ENCODE assay signal across 8 cellular contexts in genomic region chr5:177546262-177546741, GRCh38. TPM values are rescaled to one million over a fixed set of nuclear protein-coding genes. Genes with fewer than 3 reads are reported as not detected.
A peak's percentile ranks its signal among the peaks of the same experiment; 100 is the strongest.
DNase-seq lines count a peak whose midpoint lies in the region; ATAC-seq and TF ChIP-seq lines count a peak whose summit lies in the region.

No MANE protein-coding gene starts in this region.

- BruUV-seq in OCI-LY7 (replicated peaks; lab: Mats Ljungman, UMichigan): no TSS peak

- no peak for ATAC-seq in CD4-positive, alpha-beta T cell (ENCODE audit: poor library complexity)
- no peak for ATAC-seq in GM18511 (IDR thresholded peaks at IDR 0.05; ENCODE audit: unreplicated experiment)

- H2AFZ ChIP-seq in OCI-LY7 (ENCODE audit: low read length): no peak overlapping the region

- H3K9me2 ChIP-seq in OCI-LY7 (ENCODE audit: insufficient read depth, low read length): no peaks in the 10 kb centered on the region

- H3K4me1 ChIP-seq in CD4-positive, alpha-beta memory T cell (ENCODE audit: insufficient read depth, low read length): no peaks in the 10 kb centered on the region
- H3K4me1 ChIP-seq in OCI-LY7 (ENCODE audit: insufficient read depth, low read length, poor library complexity, severe bottlenecking): no peaks in the 10 kb centered on the region

- H3K4me3 Mint-ChIP-seq in CD4-positive, alpha-beta T cell: no peak overlapping the region
- H3K4me3 Mint-ChIP-seq in CD4-positive, alpha-beta memory T cell: no peak overlapping the region

- DNase-seq in CD4-positive, alpha-beta T cell: no peak
- DNase-seq in NCI-H446 (lab: John Stamatoyannopoulos, UW): peak; percentile 10 to 71
- DNase-seq in coronary artery (ENCODE audit: low spot score): peak; percentile 84
- peak; percentile 54 for DNase-seq in medulla oblongata (ENCODE audit: extremely low spot score)
- DNase-seq in CD4-positive, alpha-beta memory T cell: no peak
- DNase-seq in KG1 (lab: John Stamatoyannopoulos, UW): no peak
- no peak for DNase-seq in OCI-LY7 (ENCODE audit: low spot score)

- H3K27me3 ChIP-seq in CD4-positive, alpha-beta T cell (ENCODE audit: control insufficient read depth, insufficient read depth, low read length): no peaks in the 10 kb centered on the region
- H3K27me3 ChIP-seq in CD4-positive, alpha-beta memory T cell (ENCODE audit: insufficient read depth, low read length): no peaks in the 10 kb centered on the region

- H3K4me3 ChIP-seq in coronary artery (peak overlapping the region; percentile 54), OCI-LY7 (ENCODE audit: low read depth, low read length, poor library complexity, severe bottlenecking) (no peak overlapping the region)
- no peak overlapping the region for H3K4me3 ChIP-seq in CD4-positive, alpha-beta memory T cell (ENCODE audit: low read length in 2 of 2)

- H3K79me2 ChIP-seq in OCI-LY7 (ENCODE audit: insufficient read depth, low read depth, low read length): no peaks in the 10 kb centered on the region; the same call in 1 of the 2 replicates

- TF ChIP-seq CTCF in CD4-positive, alpha-beta T cell (IDR thresholded peaks at IDR 0.05): no peak
- TF ChIP-seq CTCF in coronary artery (IDR thresholded peaks at IDR 0.05): no peak
- TF ChIP-seq CTCF in OCI-LY7 (conservative IDR thresholded peaks at IDR 0.05; ENCODE audit: low read length): no peak

- no peak overlapping the region for H3K27ac ChIP-seq in CD4-positive, alpha-beta T cell (ENCODE audit: low read depth, low read length)
- H3K27ac ChIP-seq in coronary artery: peak overlapping the region; percentile 79 to 96
- no peak overlapping the region for H3K27ac ChIP-seq in CD4-positive, alpha-beta memory T cell (ENCODE audit: low read depth, low read length)
- H3K27ac ChIP-seq in OCI-LY7 (ENCODE audit: low read depth, low read length, poor library complexity, severe bottlenecking): no peak overlapping the region

- H3K4me1 Mint-ChIP-seq in CD4-positive, alpha-beta T cell (ENCODE audit: low read depth): peaks cover 32% of the 10 kb centered on the region
- peaks cover 15 to 49% (median 28%) of the 10 kb centered on the region in 4 donors for H3K4me1 Mint-ChIP-seq in CD4-positive, alpha-beta memory T cell

- H3K9me3 Mint-ChIP-seq in CD4-positive, alpha-beta T cell: no peaks in the 10 kb centered on the region
- H3K9me3 Mint-ChIP-seq in CD4-positive, alpha-beta memory T cell: no peaks in the 10 kb centered on the region

- no peak overlapping the region for H3K4me2 ChIP-seq in OCI-LY7 (ENCODE audit: low read length)

- H3K9me3 ChIP-seq in CD4-positive, alpha-beta T cell (ENCODE audit: control insufficient read depth, low read length): no peaks in the 10 kb centered on the region
- H3K9me3 ChIP-seq in CD4-positive, alpha-beta memory T cell (ENCODE audit: control insufficient read depth in 1 of 2, low read length in 2 of 2): no peaks in the 10 kb centered on the region
- no peaks in the 10 kb centered on the region for H3K9me3 ChIP-seq in OCI-LY7 (ENCODE audit: low read length)

- intact Hi-C loops in CD4-positive, alpha-beta T cell (cut with DNase I, micrococcal nuclease): no loop called here
- intact Hi-C loops in CD4-positive, alpha-beta memory T cell (cut with micrococcal nuclease): no loop called here
- intact Hi-C loops in OCI-LY7 (cut with micrococcal nuclease; ENCODE audit: unreplicated experiment): no loop called here

- no peaks in the 10 kb centered on the region for H3K27me3 Mint-ChIP-seq in CD4-positive, alpha-beta T cell
- no peaks in the 10 kb centered on the region for H3K27me3 Mint-ChIP-seq in CD4-positive, alpha-beta memory T cell

- CTCF ChIA-PET in CD4-positive, alpha-beta T cell (lab: Charles Lee): interaction anchor here (0.5 to 1.7 kb wide), 2 partner anchors 13 to 156 kb away, joined by 3 to 4 read pairs; no protein-coding TSS in a partner anchor
- CTCF ChIA-PET in CD4-positive, alpha-beta memory T cell (lab: Charles Lee; ENCODE audit: partially characterized antibody): interaction anchor here (0.9 kb wide), 1 partner anchor 45 kb away, joined by 7 read pairs; no protein-coding TSS in a partner anchor
- CTCF ChIA-PET in OCI-LY7 (lab: Charles Lee; ENCODE audit: unreplicated experiment): interaction anchor here (0.5 kb wide), 1 partner anchor 1123 kb away, joined by 3 read pairs; no protein-coding TSS in a partner anchor

- peaks cover 37% of the 10 kb centered on the region for H3K36me3 Mint-ChIP-seq in CD4-positive, alpha-beta T cell (ENCODE audit: low read depth)
- H3K36me3 Mint-ChIP-seq in CD4-positive, alpha-beta memory T cell: peaks cover 2 to 38% of the 10 kb centered on the region in 2 donors

- H3K36me3 ChIP-seq in CD4-positive, alpha-beta memory T cell (ENCODE audit: insufficient read depth, low read length): peaks cover 11% of the 10 kb centered on the region
- peaks cover 59% of the 10 kb centered on the region for H3K36me3 ChIP-seq in OCI-LY7 (ENCODE audit: insufficient read depth, low read length)

- H3K27ac Mint-ChIP-seq in CD4-positive, alpha-beta T cell: peak overlapping the region; percentile 10
- peak overlapping the region in 2 of 7 donors; percentile 1 to 35 for H3K27ac Mint-ChIP-seq in CD4-positive, alpha-beta memory T cell

- POLR2A ChIA-PET in CD4-positive, alpha-beta T cell (lab: Charles Lee): no interaction called here
- POLR2A ChIA-PET in CD4-positive, alpha-beta memory T cell (lab: Charles Lee; ENCODE audit: partially characterized antibody): no interaction called here
- POLR2A ChIA-PET in OCI-LY7 (lab: Charles Lee): interaction anchor here (0.7 to 2.0 kb wide), 4 partner anchors 9 to 40 kb away, joined by 3 to 6 read pairs (median 4); no protein-coding TSS in a partner anchor

- H4K20me1 ChIP-seq in OCI-LY7 (ENCODE audit: insufficient read depth, low read length): no peaks in the 10 kb centered on the region

RNA-seq across cellular contexts. Expression of gene FAM193B, which starts 8.1 kb away (rescaled TPM):
- 100 to 1,000 TPM; 150 to 155 TPM for total RNA-seq in CD4-positive, alpha-beta T cell
- 100 to 1,000 TPM; 233 to 252 TPM for total RNA-seq in CD4-positive, alpha-beta memory T cell
- polyA plus RNA-seq in CD4-positive, alpha-beta memory T cell: 1 to 10 TPM; 1.9 to 7.0 TPM
- 63.2 and 92.8 TPM in 2 replicates for total RNA-seq in OCI-LY7 (2014; rRNA removed; shearing (Covaris generic))
- 104 and 113 TPM in 2 replicates for total RNA-seq in OCI-LY7 (2022)

RNA-seq across cellular contexts. Expression of gene DDX41, which starts 29.5 kb away (rescaled TPM):
- 10 to 100 TPM; 49.6 to 49.7 TPM for total RNA-seq in CD4-positive, alpha-beta T cell
- 10 to 100 TPM; 72.9 to 80.3 TPM for total RNA-seq in CD4-positive, alpha-beta memory T cell
- polyA plus RNA-seq in CD4-positive, alpha-beta memory T cell: 10 to 100 TPM; 47.6 to 51.2 TPM
- 216 and 224 TPM in 2 replicates for total RNA-seq in OCI-LY7 (2014; rRNA removed; shearing (Covaris generic))
- total RNA-seq in OCI-LY7 (2022): 145 and 169 TPM in 2 replicates

RNA-seq across cellular contexts. Expression of gene DOK3, which starts 36.7 kb away (rescaled TPM):
- total RNA-seq in CD4-positive, alpha-beta T cell: 1 to 10 TPM; 1.3 to 1.4 TPM
- 1 to 10 TPM; 3.7 to 3.9 TPM for total RNA-seq in CD4-positive, alpha-beta memory T cell
- under 1 TPM in 1 of 2 donors, not detected in 1; 0.69 TPM for polyA plus RNA-seq in CD4-positive, alpha-beta memory T cell
- 186 and 197 TPM in 2 replicates for total RNA-seq in OCI-LY7 (2014; rRNA removed; shearing (Covaris generic))
- 260 and 268 TPM in 2 replicates for total RNA-seq in OCI-LY7 (2022)

RNA-seq across cellular contexts. Expression of gene TMED9, which starts 45.7 kb away (rescaled TPM):
- total RNA-seq in CD4-positive, alpha-beta T cell: 10 to 100 TPM; 42.7 to 47.8 TPM
- 10 to 100 TPM; 93.7 to 95.8 TPM for total RNA-seq in CD4-positive, alpha-beta memory T cell
- 100 to 1,000 TPM; 123 to 133 TPM for polyA plus RNA-seq in CD4-positive, alpha-beta memory T cell
- 67.6 and 89.7 TPM in 2 replicates for total RNA-seq in OCI-LY7 (2014; rRNA removed; shearing (Covaris generic))
- 125 and 134 TPM in 2 replicates for total RNA-seq in OCI-LY7 (2022)

RNA-seq across cellular contexts. Expression of gene PDLIM7, which starts 48.9 kb away (rescaled TPM):
- 1 to 10 TPM; 5.2 to 6.0 TPM for total RNA-seq in CD4-positive, alpha-beta T cell
- 1 to 10 TPM; 5.8 to 7.3 TPM for total RNA-seq in CD4-positive, alpha-beta memory T cell
- 1 to 10 TPM; 3.3 to 3.5 TPM for polyA plus RNA-seq in CD4-positive, alpha-beta memory T cell
- total RNA-seq in OCI-LY7 (2014; rRNA removed; shearing (Covaris generic)): 38.8 and 41.4 TPM in 2 replicates
- 58.0 and 78.9 TPM in 2 replicates for total RNA-seq in OCI-LY7 (2022)

Comparison
In these comparisons a context has a peak if more than half of its experiments do, and no peak if none do; other contexts are left out.
1. DNase-seq: peak in NCI-H446 (2 of 2), coronary artery (single experiment) and medulla oblongata (single experiment); none in CD4-positive, alpha-beta T cell (0 of 10), CD4-positive, alpha-beta memory T cell (0 of 5), KG1 (single experiment) and OCI-LY7 (single experiment).
2. H3K27ac ChIP-seq: peak in coronary artery (2 of 2); none in CD4-positive, alpha-beta T cell (single experiment), CD4-positive, alpha-beta memory T cell (single experiment) and OCI-LY7 (single experiment).
3. RNA of gene DOK3, which starts 36.7 kb away (total RNA-seq): 186 to 268 TPM in OCI-LY7; 3.7 to 3.9 TPM in CD4-positive, alpha-beta memory T cell and 1.3 to 1.4 TPM in CD4-positive, alpha-beta T cell; every median in the first group is over 10 times any median in the second.